1 cellular context compared by ENCODE assay signal in the genomic region with DNA sequence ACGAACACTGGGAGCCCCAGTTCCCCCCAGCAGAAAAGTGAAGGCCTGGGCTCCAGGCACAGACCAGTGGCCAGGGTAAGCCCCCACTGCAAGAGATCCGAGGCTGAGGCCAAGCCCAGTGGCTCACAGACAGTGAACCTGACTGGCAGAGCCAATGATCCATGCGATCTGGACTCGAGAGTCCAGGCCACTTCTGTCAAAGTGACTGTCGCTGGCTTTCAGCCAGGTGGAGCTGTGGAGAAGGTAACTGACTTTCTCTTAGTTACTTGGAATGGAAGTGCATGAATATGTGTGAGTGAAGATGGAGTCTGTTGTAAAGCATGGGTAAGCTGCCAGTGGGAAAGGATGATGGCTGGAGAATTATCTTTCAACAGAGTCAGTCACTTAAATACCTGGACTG.
TF ChIP-seq lines count a peak whose summit lies in the region.

No MANE protein-coding gene starts in this region.

TF ChIP-seq in K562, 482 proteins besides CTCF, POLR2A, EP300 and RAD21:
- peak; percentile 62 for TF ChIP-seq NFIC (IDR thresholded peaks at IDR 0.05)
- TF ChIP-seq ZFP30 (CRISPR knock-in tag; IDR thresholded peaks at IDR 0.05; ENCODE audit: borderline replicate concordance), result no peak
